ENCODE assay signal across 1 cellular context in genomic region chr9:121009657-121010056, GRCh38.
TF ChIP-seq lines count a peak whose summit lies in the region.

No MANE protein-coding gene starts in this region.

TF ChIP-seq in H1, 55 proteins besides CTCF, POLR2A, EP300 and RAD21:
- no peak for TF ChIP-seq KDM4A (IDR thresholded peaks at IDR 0.05; ENCODE audit: low read depth, low read length, severe bottlenecking)
- no peak for TF ChIP-seq CTBP2 (IDR thresholded peaks at IDR 0.05; ENCODE audit: borderline replicate concordance, insufficient read depth, insufficient read length, low read length)
- TF ChIP-seq CHD1 (IDR thresholded peaks at IDR 0.05; ENCODE audit: low read depth, low read length): no peak
- TF ChIP-seq ATF3 (IDR thresholded peaks at IDR 0.05; ENCODE audit: insufficient read depth, low read depth, low read length): no peak
- TF ChIP-seq CHD2 (IDR thresholded peaks at IDR 0.05; ENCODE audit: low read length): no peak
- TF ChIP-seq CHD7 (IDR thresholded peaks at IDR 0.05; ENCODE audit: insufficient replicate concordance, low read length): no peak
- TF ChIP-seq MAX (IDR thresholded peaks at IDR 0.05): no peak
- TF ChIP-seq EZH2 (IDR thresholded peaks at IDR 0.05; ENCODE audit: low read depth, low read length, severe bottlenecking): no peak
- TF ChIP-seq RNF2 (IDR thresholded peaks at IDR 0.05; ENCODE audit: borderline replicate concordance, low read depth, low read length, missing control alignments, poor library complexity, severe bottlenecking): no peak
- TF ChIP-seq YY1 (IDR thresholded peaks at IDR 0.05; ENCODE audit: low read depth, low read length): no peak
- TF ChIP-seq CBX5 (IDR thresholded peaks at IDR 0.05; ENCODE audit: low read depth, low read length): no peak
- TF ChIP-seq NRF1 (IDR thresholded peaks at IDR 0.05; ENCODE audit: low read depth, low read length): no peak
- TF ChIP-seq RXRA (IDR thresholded peaks at IDR 0.05; ENCODE audit: insufficient read depth, low read depth, low read length): no peak
- no peak for TF ChIP-seq SIRT6 (IDR thresholded peaks at IDR 0.05; ENCODE audit: low read length)
